Comparison of ENCODE assay signal across 1 cellular context in the genomic region with DNA sequence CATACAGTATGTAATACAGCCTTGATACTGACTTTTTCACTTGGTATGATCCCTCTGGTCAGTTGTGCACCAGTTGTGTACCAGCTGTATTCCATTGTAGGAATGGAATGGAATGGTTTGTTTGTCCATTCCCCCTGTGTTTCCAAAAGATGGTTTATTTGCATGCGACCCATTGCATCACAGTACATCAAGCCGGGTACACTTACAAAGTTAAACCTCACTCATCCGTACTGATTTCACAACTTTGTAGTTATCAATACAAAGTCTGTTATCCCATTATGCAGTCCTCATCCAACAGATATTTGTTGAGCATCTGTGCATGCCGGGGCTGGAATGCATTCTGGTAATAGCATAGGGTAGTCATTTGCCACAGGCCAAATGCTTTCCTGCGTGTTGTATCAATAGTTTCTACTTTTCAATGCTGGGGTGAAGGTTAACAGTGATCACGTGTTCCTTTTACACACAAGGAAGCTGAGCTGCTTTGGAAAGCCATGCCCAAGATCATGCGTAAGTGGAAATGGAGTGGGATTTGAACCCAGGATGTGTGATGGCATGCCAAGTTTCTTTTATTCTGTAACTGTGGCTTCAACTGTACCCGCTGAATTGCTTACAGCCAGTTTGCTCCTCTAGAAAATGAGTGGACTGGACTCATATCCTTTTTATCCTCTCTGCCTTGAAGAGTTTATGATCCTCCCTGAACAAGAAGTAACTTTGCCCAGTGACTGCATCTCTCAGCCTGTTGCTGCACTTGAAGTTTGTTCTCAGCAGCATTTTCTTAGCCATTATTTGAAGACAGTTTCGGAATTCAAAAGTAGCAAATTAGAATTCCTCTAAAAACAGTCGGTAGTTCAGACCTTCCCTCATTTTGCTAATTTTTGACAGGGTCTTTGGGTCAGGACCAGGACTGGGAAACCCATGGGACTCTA.
TF ChIP-seq lines count a peak whose summit lies in the region.

No MANE protein-coding gene starts in this region.

TF ChIP-seq in HepG2, 621 proteins besides CTCF, POLR2A, EP300 and RAD21 (continued from another document and continues in another):
- TF ChIP-seq, protein P1, sequence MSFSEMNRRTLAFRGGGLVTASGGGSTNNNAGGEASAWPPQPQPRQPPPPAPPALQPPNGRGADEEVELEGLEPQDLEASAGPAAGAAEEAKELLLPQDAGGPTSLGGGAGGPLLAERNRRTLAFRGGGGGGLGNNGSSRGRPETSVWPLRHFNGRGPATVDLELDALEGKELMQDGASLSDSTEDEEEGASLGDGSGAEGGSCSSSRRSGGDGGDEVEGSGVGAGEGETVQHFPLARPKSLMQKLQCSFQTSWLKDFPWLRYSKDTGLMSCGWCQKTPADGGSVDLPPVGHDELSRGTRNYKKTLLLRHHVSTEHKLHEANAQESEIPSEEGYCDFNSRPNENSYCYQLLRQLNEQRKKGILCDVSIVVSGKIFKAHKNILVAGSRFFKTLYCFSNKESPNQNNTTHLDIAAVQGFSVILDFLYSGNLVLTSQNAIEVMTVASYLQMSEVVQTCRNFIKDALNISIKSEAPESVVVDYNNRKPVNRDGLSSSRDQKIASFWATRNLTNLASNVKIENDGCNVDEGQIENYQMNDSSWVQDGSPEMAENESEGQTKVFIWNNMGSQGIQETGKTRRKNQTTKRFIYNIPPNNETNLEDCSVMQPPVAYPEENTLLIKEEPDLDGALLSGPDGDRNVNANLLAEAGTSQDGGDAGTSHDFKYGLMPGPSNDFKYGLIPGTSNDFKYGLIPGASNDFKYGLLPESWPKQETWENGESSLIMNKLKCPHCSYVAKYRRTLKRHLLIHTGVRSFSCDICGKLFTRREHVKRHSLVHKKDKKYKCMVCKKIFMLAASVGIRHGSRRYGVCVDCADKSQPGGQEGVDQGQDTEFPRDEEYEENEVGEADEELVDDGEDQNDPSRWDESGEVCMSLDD (CRISPR knock-in tag; IDR thresholded peaks at IDR 0.05; ENCODE audit: borderline replicate concordance), result peak; percentile 72; the same call in 1 of the 2 replicates
- TF ChIP-seq MZF1 (CRISPR knock-in tag; IDR thresholded peaks at IDR 0.05; ENCODE audit: borderline replicate concordance) (no peak), SMARCC2 (IDR thresholded peaks at IDR 0.05) (no peak; the same call in 1 of the 2 replicates), NFE2L1 (CRISPR knock-in tag; IDR thresholded peaks at IDR 0.05; ENCODE audit: borderline replicate concordance) (no peak), BORCS8-MEF2B (CRISPR knock-in tag; IDR thresholded peaks at IDR 0.05) (no peak), GATAD2A (CRISPR knock-in tag; IDR thresholded peaks at IDR 0.05) (peak; percentile 100), ZNF282 (IDR thresholded peaks at IDR 0.05; ENCODE audit: partially characterized antibody) (no peak), FOXA1 (IDR thresholded peaks at IDR 0.05) (no peak; the same call in 1 of the 2 replicates), FOXA1 (CRISPR knock-in tag; IDR thresholded peaks at IDR 0.05) (peak; percentile 78), ZNF274 (CRISPR knock-in tag; IDR thresholded peaks at IDR 0.05) (no peak), ZNF382 (CRISPR knock-in tag; IDR thresholded peaks at IDR 0.05; ENCODE audit: borderline replicate concordance) (no peak), NFIB (CRISPR knock-in tag; IDR thresholded peaks at IDR 0.05; ENCODE audit: borderline replicate concordance) (no peak), CREM (IDR thresholded peaks at IDR 0.05) (peak; percentile 83), CREM (CRISPR knock-in tag; IDR thresholded peaks at IDR 0.05) (no peak), GPN1 (CRISPR knock-in tag; IDR thresholded peaks at IDR 0.05; ENCODE audit: borderline replicate concordance) (no peak), ZNF709 (CRISPR knock-in tag; IDR thresholded peaks at IDR 0.05) (no peak), SP140L (CRISPR knock-in tag; IDR thresholded peaks at IDR 0.05; ENCODE audit: borderline replicate concordance) (0 out of 2 replicates have a peak, but pooled peaks have one; percentile 18), SIN3B (IDR thresholded peaks at IDR 0.05; ENCODE audit: low read length) (no peak), JUND (CRISPR knock-in tag; IDR thresholded peaks at IDR 0.05) (peak; percentile 76; the same call in 1 of the 2 replicates), ZNF225 (CRISPR knock-in tag; IDR thresholded peaks at IDR 0.05) (no peak), ZNF326 (CRISPR knock-in tag; IDR thresholded peaks at IDR 0.05; ENCODE audit: borderline replicate concordance) (no peak), GATA4 (IDR thresholded peaks at IDR 0.05; ENCODE audit: borderline replicate concordance, low read depth) (peak; percentile 13; the same call in 1 of the 2 replicates), GABPB1 (CRISPR knock-in tag; IDR thresholded peaks at IDR 0.05) (peak; percentile 30; the same call in 1 of the 2 replicates), ATF7-NPFF (CRISPR knock-in tag; IDR thresholded peaks at IDR 0.05; ENCODE audit: low read depth) (peak; percentile 85), ZMAT3 (CRISPR knock-in tag; conservative IDR thresholded peaks at IDR 0.05) (no peak; the same call in 1 of the 2 replicates), MTA3 (CRISPR knock-in tag; IDR thresholded peaks at IDR 0.05) (no peak), ATRX (CRISPR knock-in tag; IDR thresholded peaks at IDR 0.05; ENCODE audit: borderline replicate concordance) (no peak), SRY (CRISPR knock-in tag; IDR thresholded peaks at IDR 0.05) (no peak), SPEN (CRISPR knock-in tag; IDR thresholded peaks at IDR 0.05; ENCODE audit: low read depth) (peak; percentile 47; the same call in 1 of the 2 replicates), MED13 (CRISPR knock-in tag; IDR thresholded peaks at IDR 0.05) (peak; percentile 77; the same call in 1 of the 2 replicates), CBFB (CRISPR knock-in tag; IDR thresholded peaks at IDR 0.05) (peak; percentile 84), HOXA5 (CRISPR knock-in tag; IDR thresholded peaks at IDR 0.05) (peak; percentile 94), MTF2 (CRISPR knock-in tag; IDR thresholded peaks at IDR 0.05; ENCODE audit: borderline replicate concordance) (no peak), TP53 (CRISPR knock-in tag; conservative IDR thresholded peaks at IDR 0.05) (peak; percentile 93), ZNF350 (CRISPR knock-in tag; IDR thresholded peaks at IDR 0.05; ENCODE audit: borderline replicate concordance, low read depth) (no peak; the same call in 1 of the 2 replicates), SSRP1 (CRISPR knock-in tag; IDR thresholded peaks at IDR 0.05) (peak; percentile 26; the same call in 1 of the 2 replicates), SIN3A (IDR thresholded peaks at IDR 0.05; ENCODE audit: borderline replicate concordance, low read depth, low read length) (no peak), RAD51 (IDR thresholded peaks at IDR 0.05; ENCODE audit: borderline replicate concordance) (peak; percentile 93)
- TF ChIP-seq, protein P2, sequence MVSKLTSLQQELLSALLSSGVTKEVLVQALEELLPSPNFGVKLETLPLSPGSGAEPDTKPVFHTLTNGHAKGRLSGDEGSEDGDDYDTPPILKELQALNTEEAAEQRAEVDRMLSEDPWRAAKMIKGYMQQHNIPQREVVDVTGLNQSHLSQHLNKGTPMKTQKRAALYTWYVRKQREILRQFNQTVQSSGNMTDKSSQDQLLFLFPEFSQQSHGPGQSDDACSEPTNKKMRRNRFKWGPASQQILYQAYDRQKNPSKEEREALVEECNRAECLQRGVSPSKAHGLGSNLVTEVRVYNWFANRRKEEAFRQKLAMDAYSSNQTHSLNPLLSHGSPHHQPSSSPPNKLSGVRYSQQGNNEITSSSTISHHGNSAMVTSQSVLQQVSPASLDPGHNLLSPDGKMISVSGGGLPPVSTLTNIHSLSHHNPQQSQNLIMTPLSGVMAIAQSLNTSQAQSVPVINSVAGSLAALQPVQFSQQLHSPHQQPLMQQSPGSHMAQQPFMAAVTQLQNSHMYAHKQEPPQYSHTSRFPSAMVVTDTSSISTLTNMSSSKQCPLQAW (CRISPR knock-in tag; IDR thresholded peaks at IDR 0.05), result peak; percentile 48; the same call in 1 of the 2 replicates
- TF ChIP-seq, protein P3, sequence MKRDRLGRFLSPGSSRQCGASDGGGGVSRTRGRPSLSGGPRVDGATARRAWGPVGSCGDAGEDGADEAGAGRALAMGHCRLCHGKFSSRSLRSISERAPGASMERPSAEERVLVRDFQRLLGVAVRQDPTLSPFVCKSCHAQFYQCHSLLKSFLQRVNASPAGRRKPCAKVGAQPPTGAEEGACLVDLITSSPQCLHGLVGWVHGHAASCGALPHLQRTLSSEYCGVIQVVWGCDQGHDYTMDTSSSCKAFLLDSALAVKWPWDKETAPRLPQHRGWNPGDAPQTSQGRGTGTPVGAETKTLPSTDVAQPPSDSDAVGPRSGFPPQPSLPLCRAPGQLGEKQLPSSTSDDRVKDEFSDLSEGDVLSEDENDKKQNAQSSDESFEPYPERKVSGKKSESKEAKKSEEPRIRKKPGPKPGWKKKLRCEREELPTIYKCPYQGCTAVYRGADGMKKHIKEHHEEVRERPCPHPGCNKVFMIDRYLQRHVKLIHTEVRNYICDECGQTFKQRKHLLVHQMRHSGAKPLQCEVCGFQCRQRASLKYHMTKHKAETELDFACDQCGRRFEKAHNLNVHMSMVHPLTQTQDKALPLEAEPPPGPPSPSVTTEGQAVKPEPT (CRISPR knock-in tag; IDR thresholded peaks at IDR 0.05; ENCODE audit: low read depth), result peak; percentile 64; the same call in 1 of the 2 replicates
- TF ChIP-seq, protein P4, sequence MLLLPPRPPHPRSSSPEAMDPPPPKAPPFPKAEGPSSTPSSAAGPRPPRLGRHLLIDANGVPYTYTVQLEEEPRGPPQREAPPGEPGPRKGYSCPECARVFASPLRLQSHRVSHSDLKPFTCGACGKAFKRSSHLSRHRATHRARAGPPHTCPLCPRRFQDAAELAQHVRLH (CRISPR knock-in tag; IDR thresholded peaks at IDR 0.05; ENCODE audit: borderline replicate concordance, low read depth), result peak; percentile 87; the same call in 1 of the 2 replicates
- TF ChIP-seq, protein P5, sequence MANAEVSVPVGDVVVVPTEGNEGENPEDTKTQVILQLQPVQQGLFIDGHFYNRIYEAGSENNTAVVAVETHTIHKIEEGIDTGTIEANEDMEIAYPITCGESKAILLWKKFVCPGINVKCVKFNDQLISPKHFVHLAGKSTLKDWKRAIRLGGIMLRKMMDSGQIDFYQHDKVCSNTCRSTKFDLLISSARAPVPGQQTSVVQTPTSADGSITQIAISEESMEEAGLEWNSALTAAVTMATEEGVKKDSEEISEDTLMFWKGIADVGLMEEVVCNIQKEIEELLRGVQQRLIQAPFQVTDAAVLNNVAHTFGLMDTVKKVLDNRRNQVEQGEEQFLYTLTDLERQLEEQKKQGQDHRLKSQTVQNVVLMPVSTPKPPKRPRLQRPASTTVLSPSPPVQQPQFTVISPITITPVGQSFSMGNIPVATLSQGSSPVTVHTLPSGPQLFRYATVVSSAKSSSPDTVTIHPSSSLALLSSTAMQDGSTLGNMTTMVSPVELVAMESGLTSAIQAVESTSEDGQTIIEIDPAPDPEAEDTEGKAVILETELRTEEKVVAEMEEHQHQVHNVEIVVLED (CRISPR knock-in tag; IDR thresholded peaks at IDR 0.05; ENCODE audit: borderline replicate concordance), result peak; percentile 30; the same call in 1 of the 2 replicates
- TF ChIP-seq, protein P6, sequence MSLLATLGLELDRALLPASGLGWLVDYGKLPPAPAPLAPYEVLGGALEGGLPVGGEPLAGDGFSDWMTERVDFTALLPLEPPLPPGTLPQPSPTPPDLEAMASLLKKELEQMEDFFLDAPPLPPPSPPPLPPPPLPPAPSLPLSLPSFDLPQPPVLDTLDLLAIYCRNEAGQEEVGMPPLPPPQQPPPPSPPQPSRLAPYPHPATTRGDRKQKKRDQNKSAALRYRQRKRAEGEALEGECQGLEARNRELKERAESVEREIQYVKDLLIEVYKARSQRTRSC (CRISPR knock-in tag; IDR thresholded peaks at IDR 0.05; ENCODE audit: low read depth), result 0 out of 2 replicates have a peak, but pooled peaks have one; percentile 77
- TF ChIP-seq, protein P7, sequence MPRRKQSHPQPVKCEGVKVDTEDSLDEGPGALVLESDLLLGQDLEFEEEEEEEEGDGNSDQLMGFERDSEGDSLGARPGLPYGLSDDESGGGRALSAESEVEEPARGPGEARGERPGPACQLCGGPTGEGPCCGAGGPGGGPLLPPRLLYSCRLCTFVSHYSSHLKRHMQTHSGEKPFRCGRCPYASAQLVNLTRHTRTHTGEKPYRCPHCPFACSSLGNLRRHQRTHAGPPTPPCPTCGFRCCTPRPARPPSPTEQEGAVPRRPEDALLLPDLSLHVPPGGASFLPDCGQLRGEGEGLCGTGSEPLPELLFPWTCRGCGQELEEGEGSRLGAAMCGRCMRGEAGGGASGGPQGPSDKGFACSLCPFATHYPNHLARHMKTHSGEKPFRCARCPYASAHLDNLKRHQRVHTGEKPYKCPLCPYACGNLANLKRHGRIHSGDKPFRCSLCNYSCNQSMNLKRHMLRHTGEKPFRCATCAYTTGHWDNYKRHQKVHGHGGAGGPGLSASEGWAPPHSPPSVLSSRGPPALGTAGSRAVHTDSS (CRISPR knock-in tag; conservative IDR thresholded peaks at IDR 0.05), result 0 out of 2 replicates have a peak, but pooled peaks have one; percentile 25
- TF ChIP-seq, protein P8, sequence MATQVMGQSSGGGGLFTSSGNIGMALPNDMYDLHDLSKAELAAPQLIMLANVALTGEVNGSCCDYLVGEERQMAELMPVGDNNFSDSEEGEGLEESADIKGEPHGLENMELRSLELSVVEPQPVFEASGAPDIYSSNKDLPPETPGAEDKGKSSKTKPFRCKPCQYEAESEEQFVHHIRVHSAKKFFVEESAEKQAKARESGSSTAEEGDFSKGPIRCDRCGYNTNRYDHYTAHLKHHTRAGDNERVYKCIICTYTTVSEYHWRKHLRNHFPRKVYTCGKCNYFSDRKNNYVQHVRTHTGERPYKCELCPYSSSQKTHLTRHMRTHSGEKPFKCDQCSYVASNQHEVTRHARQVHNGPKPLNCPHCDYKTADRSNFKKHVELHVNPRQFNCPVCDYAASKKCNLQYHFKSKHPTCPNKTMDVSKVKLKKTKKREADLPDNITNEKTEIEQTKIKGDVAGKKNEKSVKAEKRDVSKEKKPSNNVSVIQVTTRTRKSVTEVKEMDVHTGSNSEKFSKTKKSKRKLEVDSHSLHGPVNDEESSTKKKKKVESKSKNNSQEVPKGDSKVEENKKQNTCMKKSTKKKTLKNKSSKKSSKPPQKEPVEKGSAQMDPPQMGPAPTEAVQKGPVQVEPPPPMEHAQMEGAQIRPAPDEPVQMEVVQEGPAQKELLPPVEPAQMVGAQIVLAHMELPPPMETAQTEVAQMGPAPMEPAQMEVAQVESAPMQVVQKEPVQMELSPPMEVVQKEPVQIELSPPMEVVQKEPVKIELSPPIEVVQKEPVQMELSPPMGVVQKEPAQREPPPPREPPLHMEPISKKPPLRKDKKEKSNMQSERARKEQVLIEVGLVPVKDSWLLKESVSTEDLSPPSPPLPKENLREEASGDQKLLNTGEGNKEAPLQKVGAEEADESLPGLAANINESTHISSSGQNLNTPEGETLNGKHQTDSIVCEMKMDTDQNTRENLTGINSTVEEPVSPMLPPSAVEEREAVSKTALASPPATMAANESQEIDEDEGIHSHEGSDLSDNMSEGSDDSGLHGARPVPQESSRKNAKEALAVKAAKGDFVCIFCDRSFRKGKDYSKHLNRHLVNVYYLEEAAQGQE (IDR thresholded peaks at IDR 0.05; ENCODE audit: borderline replicate concordance in 1 of 2, low read depth in 1 of 2, low read length in 2 of 2), result no peak; a peak in 1 of 4 replicates
- TF ChIP-seq, protein P9, sequence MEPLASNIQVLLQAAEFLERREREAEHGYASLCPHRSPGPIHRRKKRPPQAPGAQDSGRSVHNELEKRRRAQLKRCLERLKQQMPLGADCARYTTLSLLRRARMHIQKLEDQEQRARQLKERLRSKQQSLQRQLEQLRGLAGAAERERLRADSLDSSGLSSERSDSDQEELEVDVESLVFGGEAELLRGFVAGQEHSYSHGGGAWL (CRISPR knock-in tag; IDR thresholded peaks at IDR 0.05), result no peak
- TF ChIP-seq, protein P10, sequence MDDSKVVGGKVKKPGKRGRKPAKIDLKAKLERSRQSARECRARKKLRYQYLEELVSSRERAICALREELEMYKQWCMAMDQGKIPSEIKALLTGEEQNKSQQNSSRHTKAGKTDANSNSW (CRISPR knock-in tag; IDR thresholded peaks at IDR 0.05; ENCODE audit: borderline replicate concordance), result no peak
